23 cellular contexts compared by ENCODE assay signal in genomic region chr1:209439828-209440227, GRCh38.
"Had no signal": no experiment of that assay in that cellular context is flagged by ENCODE, and none has a peak within 500 bp of the region (broad histone marks: within the 10 kb centered on the region; RNA-seq: fewer than 3 reads in every experiment).

No MANE protein-coding gene starts in this region.

- DNase-seq: stimulated activated CD4-positive, alpha-beta T cell treated with anti-CD3 and anti-CD28 coated beads, Interleukin-2, amount 100 ng/mL, for 48 hours; stimulated activated CD4-positive, alpha-beta T cell treated with anti-CD3 and anti-CD28 coated beads, Interleukin-4, amount 100 ng/mL, for 1 hour; stimulated activated CD4-positive, alpha-beta T cell treated with anti-CD3 and anti-CD28 coated beads, Interleukin-4, amount 100 ng/mL, for 24 hours; stimulated activated CD4-positive, alpha-beta T cell treated with anti-CD3 and anti-CD28 coated beads, Interleukin-4, amount 100 ng/mL, for 4 hours; stimulated activated CD8-positive, alpha-beta memory T cell treated with anti-CD3 and anti-CD28 coated beads, Interleukin-4, amount 100 ng/mL, for 48 hours; stimulated activated naive B cell treated with anti-CD40 and anti-IgM and Interleukin-4, amounts not matched to agents 10 μg/mL and 1 μg/mL and 100 μg/mL, for 72 hours; stimulated activated naive CD4-positive, alpha-beta T cell; stimulated activated naive CD4-positive, alpha-beta T cell treated with Interleukin-2 at 50 U/mL for 16 hours; stimulated activated naive CD8-positive, alpha-beta T cell treated with anti-CD3 and anti-CD28 coated beads, Interleukin-15, amount 100 ng/mL, for 72 hours; stimulated activated naive CD8-positive, alpha-beta T cell treated with anti-CD3 and anti-CD28 coated beads, Interleukin-15, Interleukin-2, amounts not matched to agents 100 U/mL and 50 U/mL, for 24 hours; stomach; substantia nigra; testis; tibial artery; transverse colon; trophoblast cell; upper lobe of left lung; upper lobe of right lung; uterus had no signal

- H3K27ac ChIP-seq: stomach, suprapubic skin, testis, thoracic aorta, tibial artery, tibial nerve, transverse colon, upper lobe of left lung, upper lobe of right lung, uterus, vagina had no signal

- H3K36me3 ChIP-seq: stomach, suprapubic skin, thoracic aorta, tibial artery, tibial nerve, transverse colon, upper lobe of left lung, upper lobe of right lung, uterus, vagina had no signal

- H3K9me3 ChIP-seq: suprapubic skin, testis, thoracic aorta, tibial nerve, transverse colon, upper lobe of left lung, upper lobe of right lung, uterus, vagina had no signal

- H3K27me3 ChIP-seq: stomach, suprapubic skin, testis, tibial artery, tibial nerve, transverse colon, upper lobe of left lung, upper lobe of right lung, uterus, vagina had no signal

- H3K4me1 ChIP-seq: stomach, testis, tibial artery, tibial nerve, transverse colon, upper lobe of left lung, upper lobe of right lung, uterus, vagina had no signal

- H3K4me3 ChIP-seq: stomach, suprapubic skin, testis, thoracic aorta, tibial artery, tibial nerve, transverse colon, upper lobe of left lung, upper lobe of right lung, uterus, vagina had no signal
